ENCODE assay signal across 24 cellular contexts in the genomic region with DNA sequence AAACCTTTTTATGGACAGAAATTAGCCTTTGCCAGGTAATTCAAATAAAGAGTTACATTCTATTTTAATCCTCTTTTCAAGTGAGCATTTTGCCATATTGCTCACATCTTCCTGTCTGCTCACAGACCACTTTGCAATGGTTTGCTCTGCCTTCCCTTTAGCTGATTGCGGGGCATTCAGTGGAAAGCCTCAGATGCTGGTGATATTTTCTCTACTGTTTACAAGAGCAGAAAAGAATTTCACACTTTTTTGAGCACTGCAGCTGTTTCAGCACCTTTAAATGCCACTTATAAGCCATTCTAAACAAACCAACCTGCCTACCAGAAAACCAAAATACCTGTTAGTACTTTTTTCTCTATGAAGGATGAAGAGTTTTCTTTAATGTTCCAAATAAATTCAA.
DNase-seq lines count a peak whose midpoint lies in the region; TF ChIP-seq lines count a peak whose summit lies in the region.
"Had no signal": no experiment of that assay in that cellular context is flagged by ENCODE, and none has a peak within 500 bp of the region (broad histone marks: within the 10 kb centered on the region; RNA-seq: fewer than 3 reads in every experiment).

No MANE protein-coding gene starts in this region.

- DNase-seq in NCI-H2171 treated with DMSO at 0.1 percent for 48 hours (lab: John Stamatoyannopoulos, UW) (peak; percentile 53), NCI-H2171 (lab: John Stamatoyannopoulos, UW) (no peak), endodermal cell (peak; percentile 74), mesendoderm (peak; percentile 80), SW 1271 (lab: John Stamatoyannopoulos, UW) (no peak), activated T-cell treated with anti-CD3 and anti-CD28 coated beads for 4 hours (no peak)
- no peak for DNase-seq in T-helper 2 cell treated with Interferon-gamma antibody and Interleukin-4, amounts not matched to agents 5 μg/mL and 100 μg/mL, for 36 hours (ENCODE audit: low spot score)
- DNase-seq in activated CD8-positive, alpha-beta memory T cell treated with anti-CD3 and anti-CD28 coated beads, Interleukin-2, amount 50 U/mL, for 4 hours = no peak
- DNase-seq: ACHN; CD4-positive, alpha-beta T cell; COR-L47; DMS79; H9; KG1; NCI-H1092 treated with DMSO at 0.1 percent for 48 hours; NCI-H1436 treated with DMSO at 0.1 percent for 48 hours; NCI-H2029; NCI-H526; PC-3; SHP77; SK-N-SH had no signal

- H2BK15ac ChIP-seq in mesendoderm (replicated peaks; ENCODE audit: low read depth) = no peak overlapping the region

- H3K4me2 ChIP-seq in mesendoderm (ENCODE audit: low read length) = no peak overlapping the region
- H3K4me2 ChIP-seq: BLaER1, SK-N-SH had no signal

- no peak overlapping the region for H3K23ac ChIP-seq in mesendoderm (ENCODE audit: low read length)

- peak overlapping the region; percentile 20 for H3K4me3 ChIP-seq in endodermal cell (ENCODE audit: low read length)
- no peak overlapping the region for H3K4me3 ChIP-seq in mesendoderm (ENCODE audit: low read length)
- H3K4me3 ChIP-seq: BLaER1 had no signal

- H3K4me1 ChIP-seq in endodermal cell (ENCODE audit: control insufficient read depth, insufficient read depth, low read length) (peaks cover 12% of the 10 kb centered on the region), mesendoderm (ENCODE audit: control insufficient read depth, low read depth, low read length) (no peaks in the 10 kb centered on the region)
- H3K4me1 ChIP-seq: BLaER1 had no signal

- H2BK120ac ChIP-seq in mesendoderm (ENCODE audit: low read depth, low read length) = no peak overlapping the region

- TF ChIP-seq CTCF in endodermal cell (conservative IDR thresholded peaks at IDR 0.05) = no peak

- H3K27ac ChIP-seq in endodermal cell (ENCODE audit: low read depth, low read length) = no peak overlapping the region
- no peak overlapping the region for H3K27ac ChIP-seq in mesendoderm (ENCODE audit: low read depth, low read length)
- H3K27ac ChIP-seq: 22Rv1, BLaER1, HL-60 had no signal

- H2BK5ac ChIP-seq in mesendoderm (ENCODE audit: low read length) = no peak overlapping the region

- H3K9me3 ChIP-seq in endodermal cell (ENCODE audit: control insufficient read depth, low read length) = no peaks in the 10 kb centered on the region
- H3K9me3 ChIP-seq: BLaER1, SK-N-SH had no signal

- H3K27me3 ChIP-seq in endodermal cell (ENCODE audit: control insufficient read depth, insufficient read depth, low read length, poor library complexity, severe bottlenecking) (no peaks in the 10 kb centered on the region), mesendoderm (ENCODE audit: insufficient read depth, low read length, poor library complexity) (no peaks in the 10 kb centered on the region)
- H3K27me3 ChIP-seq: BLaER1 had no signal

- H3K79me1 ChIP-seq in mesendoderm (ENCODE audit: low read length) = no peaks in the 10 kb centered on the region

- H2AK5ac ChIP-seq in mesendoderm (ENCODE audit: low read length) = no peak overlapping the region

- no peak overlapping the region for H4K5ac ChIP-seq in mesendoderm (ENCODE audit: low read length)

- H4K8ac ChIP-seq in mesendoderm (ENCODE audit: low read depth, low read length) = no peak overlapping the region

- H3K36me3 Mint-ChIP-seq in endodermal cell (ENCODE audit: low read depth) = peaks cover 4% of the 10 kb centered on the region
- no peaks in the 10 kb centered on the region for H3K36me3 Mint-ChIP-seq in T-helper 2 cell treated with Interferon-gamma antibody and Interleukin-4, amounts not matched to agents 5 μg/mL and 100 μg/mL, for 36 hours (ENCODE audit: low read depth)

- no peaks in the 10 kb centered on the region for H3K9me3 Mint-ChIP-seq in endodermal cell
- H3K9me3 Mint-ChIP-seq in T-helper 2 cell treated with Interferon-gamma antibody and Interleukin-4, amounts not matched to agents 5 μg/mL and 100 μg/mL, for 36 hours = no peaks in the 10 kb centered on the region
- H3K9me3 Mint-ChIP-seq: CD4-positive, alpha-beta T cell; H9 had no signal

- H3K27ac Mint-ChIP-seq in endodermal cell = peak overlapping the region; percentile 44
- no peak overlapping the region for H3K27ac Mint-ChIP-seq in T-helper 2 cell treated with Interferon-gamma antibody and Interleukin-4, amounts not matched to agents 5 μg/mL and 100 μg/mL, for 36 hours
- H3K27ac Mint-ChIP-seq: CD4-positive, alpha-beta T cell; H9 had no signal

- H3K36me3 ChIP-seq in endodermal cell (ENCODE audit: control insufficient read depth, insufficient read depth, low read length) (no peaks in the 10 kb centered on the region), mesendoderm (ENCODE audit: control insufficient read depth, insufficient read depth, low read length) (no peaks in the 10 kb centered on the region)
- H3K36me3 ChIP-seq: BLaER1 had no signal

- no peaks in the 10 kb centered on the region for H3K79me2 ChIP-seq in mesendoderm (ENCODE audit: control insufficient read depth, insufficient read depth, low read length)

- H3K4ac ChIP-seq in mesendoderm (ENCODE audit: low read depth, low read length) = no peak overlapping the region

- no peak overlapping the region for H3K4me3 Mint-ChIP-seq in endodermal cell
- no peak overlapping the region for H3K4me3 Mint-ChIP-seq in T-helper 2 cell treated with Interferon-gamma antibody and Interleukin-4, amounts not matched to agents 5 μg/mL and 100 μg/mL, for 36 hours
- H3K4me3 Mint-ChIP-seq: CD4-positive, alpha-beta T cell; H9 had no signal

- no peaks in the 10 kb centered on the region for H3K27me3 Mint-ChIP-seq in endodermal cell (ENCODE audit: insufficient read depth)
- H3K27me3 Mint-ChIP-seq in T-helper 2 cell treated with Interferon-gamma antibody and Interleukin-4, amounts not matched to agents 5 μg/mL and 100 μg/mL, for 36 hours (ENCODE audit: low read depth) = no peaks in the 10 kb centered on the region
- H3K27me3 Mint-ChIP-seq: CD4-positive, alpha-beta T cell had no signal

- H3K9ac ChIP-seq in endodermal cell (ENCODE audit: extremely low read depth, low read length, poor library complexity, severe bottlenecking) (no peak overlapping the region), mesendoderm (ENCODE audit: low read length) (no peak overlapping the region)
- H3K9ac ChIP-seq: BLaER1, SK-N-SH had no signal

- H3K4me1 Mint-ChIP-seq in endodermal cell = peaks cover 33% of the 10 kb centered on the region
- peaks cover 3% of the 10 kb centered on the region for H3K4me1 Mint-ChIP-seq in T-helper 2 cell treated with Interferon-gamma antibody and Interleukin-4, amounts not matched to agents 5 μg/mL and 100 μg/mL, for 36 hours (ENCODE audit: low read depth)

- H3K18ac ChIP-seq in mesendoderm (ENCODE audit: low read length) = no peak overlapping the region

- whole genome bisulfite sequencing in endodermal cell (ENCODE audit: insufficient coverage in 1 of 2, insufficient read length in 1 of 2), 2 experiments = 20 to 46% methylated on average over 1 of the region's 1 CpG
- WGBS in mesendoderm (ENCODE audit: extremely low coverage, insufficient coverage, low lambda C conversion rate) = no CpG with 5 or more reads among the region's 1 CpG

- H3K56ac ChIP-seq in mesendoderm (ENCODE audit: low read length) = no peak overlapping the region

Comparison
In these comparisons a context has a peak if more than half of its experiments do, and no peak if none do; other contexts are left out.
1. DNase-seq: peak in NCI-H2171 treated with DMSO at 0.1 percent for 48 hours (single experiment), endodermal cell (single experiment) and mesendoderm (single experiment); none in NCI-H2171 (single experiment), SW 1271 (0 of 2), activated T-cell treated with anti-CD3 and anti-CD28 coated beads for 4 hours (single experiment), T-helper 2 cell treated with Interferon-gamma antibody and Interleukin-4, amounts not matched to agents 5 μg/mL and 100 μg/mL, for 36 hours (single experiment) and activated CD8-positive, alpha-beta memory T cell treated with anti-CD3 and anti-CD28 coated beads, Interleukin-2, amount 50 U/mL, for 4 hours (single experiment).